Comparison of ENCODE assay signal across 35 cellular contexts in genomic region chr7:135242096-135242684, GRCh38. TPM values are rescaled to one million over a fixed set of nuclear protein-coding genes. Genes with fewer than 3 reads are reported as not detected.
"Had no signal": no experiment of that assay in that cellular context is flagged by ENCODE, and none has a peak within 500 bp of the region (broad histone marks: within the 10 kb centered on the region; RNA-seq: fewer than 3 reads in every experiment).

No MANE protein-coding gene starts in this region.

- H3K27me3 ChIP-seq: neutrophil, pancreas, thyroid gland, tibial nerve, upper lobe of left lung, vagina had no signal

- H3K27ac ChIP-seq: neutrophil, pancreas, prostate gland, skin epidermis, spleen, stomach, thoracic aorta, thyroid gland, tibial nerve, upper lobe of left lung, vagina had no signal

- H3K4me3 ChIP-seq: pancreas, prostate gland, skin epidermis, smooth muscle cell, spleen, stomach, thoracic aorta, thyroid gland, tibial nerve, upper lobe of left lung, vagina had no signal

- H3K4me1 ChIP-seq: pancreas, prostate gland, spleen, stomach, thyroid gland, tibial nerve, upper lobe of left lung, vagina had no signal

- H3K9me3 Mint-ChIP-seq: naive thymus-derived CD8-positive, alpha-beta T cell; natural killer cell treated with Interleukin-12 subunit alpha and Interleukin-12 subunit beta and Interleukin-15 and Interleukin-18, amount 100 ng/mL, for 72 hours; neural crest cell; stimulated activated naive CD8-positive, alpha-beta T cell treated with anti-CD3 and anti-CD28 coated beads, Interleukin-15, Interleukin-2, amounts not matched to agents 100 ng/mL and 50 ng/mL, for 24 hours had no signal

- H3K27me3 Mint-ChIP-seq: stimulated activated naive CD8-positive, alpha-beta T cell treated with anti-CD3 and anti-CD28 coated beads, Interleukin-15, Interleukin-2, amounts not matched to agents 100 ng/mL and 50 ng/mL, for 24 hours had no signal

- H3K4me3 Mint-ChIP-seq: naive thymus-derived CD8-positive, alpha-beta T cell; natural killer cell treated with Interleukin-12 subunit alpha and Interleukin-12 subunit beta and Interleukin-15 and Interleukin-18, amount 100 ng/mL, for 72 hours; nephron progenitor cell; neural crest cell; stimulated activated memory B cell treated with anti-CD40 and anti-IgM and Interleukin-4, amounts not matched to agents 10 μg/mL and 1 μg/mL and 100 μg/mL, for 72 hours; stimulated activated naive CD8-positive, alpha-beta T cell treated with anti-CD3 and anti-CD28 coated beads, Interleukin-15, Interleukin-2, amounts not matched to agents 100 ng/mL and 50 ng/mL, for 24 hours had no signal

- H3K36me3 ChIP-seq: neutrophil, pancreas, prostate gland, spleen, stomach, thoracic aorta, thyroid gland, tibial nerve, upper lobe of left lung, vagina had no signal

- H3K9me3 ChIP-seq: neutrophil, pancreas, prostate gland, spleen, stomach, thoracic aorta, thyroid gland, tibial nerve, upper lobe of left lung, vagina had no signal

- ATAC-seq: naive thymus-derived CD8-positive, alpha-beta T cell; pancreas; right cardiac atrium; sciatic nerve; stimulated activated memory B cell treated with anti-CD40 and anti-IgM and Interleukin-4, amounts not matched to agents 10 μg/mL and 1 μg/mL and 100 μg/mL, for 72 hours had no signal

- H3K36me3 Mint-ChIP-seq: naive thymus-derived CD8-positive, alpha-beta T cell; natural killer cell treated with Interleukin-12 subunit alpha and Interleukin-12 subunit beta and Interleukin-15 and Interleukin-18, amount 100 ng/mL, for 72 hours; stimulated activated memory B cell treated with anti-CD40 and anti-IgM and Interleukin-4, amounts not matched to agents 10 μg/mL and 1 μg/mL and 100 μg/mL, for 72 hours had no signal

- H3K4me2 ChIP-seq: smooth muscle cell had no signal

- DNase-seq: naive thymus-derived CD8-positive, alpha-beta T cell; nephron progenitor cell; pancreas; right cardiac atrium; spleen; stimulated activated CD4-positive, alpha-beta T cell treated with anti-CD3 and anti-CD28 coated beads, Interleukin-12 subunit alpha, Interleukin-12 subunit beta, amount 100 ng/mL, for 4 hours; stimulated activated CD4-positive, alpha-beta T cell treated with anti-CD3 and anti-CD28 coated beads, Interleukin-1b, Interleukin-23, amount 100 ng/mL, for 48 hours; stimulated activated CD4-positive, alpha-beta T cell treated with anti-CD3 and anti-CD28 coated beads, Interleukin-4, amount 100 ng/mL, for 1 hour; stimulated activated CD4-positive, alpha-beta T cell treated with anti-CD3 and anti-CD28 coated beads, Interleukin-4, amount 100 ng/mL, for 4 hours; stimulated activated CD8-positive, alpha-beta memory T cell treated with anti-CD3 and anti-CD28 coated beads, Interleukin-4, amount 100 ng/mL, for 48 hours; stimulated activated naive CD4-positive, alpha-beta T cell treated with Interleukin-2 at 50 U/mL for 16 hours; stomach; trophoblast cell; upper lobe of left lung had no signal

- H3K27ac Mint-ChIP-seq: nephron progenitor cell; stimulated activated memory B cell treated with anti-CD40 and anti-IgM and Interleukin-4, amounts not matched to agents 10 μg/mL and 1 μg/mL and 100 μg/mL, for 72 hours; stimulated activated naive CD8-positive, alpha-beta T cell treated with anti-CD3 and anti-CD28 coated beads, Interleukin-15, Interleukin-2, amounts not matched to agents 100 ng/mL and 50 ng/mL, for 24 hours had no signal

RNA-seq across cellular contexts. Expression of gene STRA8, which starts 8.6 kb away (rescaled TPM):
- total RNA-seq: naive thymus-derived CD8-positive, alpha-beta T cell; natural killer cell treated with Interleukin-12 subunit alpha and Interleukin-12 subunit beta and Interleukin-15 and Interleukin-18, amount 100 ng/mL, for 72 hours; neural crest cell; omental fat pad; osteocyte; pancreas; posterior vena cava; prostate gland; pulmonary artery endothelial cell; renal cortical epithelial cell; right cardiac atrium; sciatic nerve; smooth muscle cell; spleen; stomach; subcutaneous adipose tissue; temporal lobe; thoracic aorta; thyroid gland; tibial nerve; upper lobe of left lung; ureter; vagina had no signal
- polyA plus RNA-seq: naive thymus-derived CD8-positive, alpha-beta T cell; right cardiac atrium; smooth muscle cell; spleen; stomach had no signal
